ENCODE assay signal across 1 cellular context in genomic region chr3:101561630-101562328, GRCh38.
TF ChIP-seq lines count a peak whose summit lies in the region.

Gene TRMT10C, plus strand, starts transcription at chr3:101561868. Its CDS starts 2,914 bp downstream, at chr3:101564782.

TF ChIP-seq in HepG2, 621 proteins besides CTCF, POLR2A, EP300 and RAD21 (continued from another document and continues in another):
- TF ChIP-seq IRF1 (CRISPR knock-in tag; IDR thresholded peaks at IDR 0.05; ENCODE audit: low read depth) (no peak), KLF13 (CRISPR knock-in tag; IDR thresholded peaks at IDR 0.05) (no peak), RNF2 (conservative IDR thresholded peaks at IDR 0.05; ENCODE audit: low read depth) (peak; percentile 74), NCOA5 (CRISPR knock-in tag; IDR thresholded peaks at IDR 0.05) (no peak), MLXIP (CRISPR knock-in tag; IDR thresholded peaks at IDR 0.05; ENCODE audit: borderline replicate concordance) (peak; percentile 49; the same call in 1 of the 2 replicates), RORA (CRISPR knock-in tag; IDR thresholded peaks at IDR 0.05) (no peak), UBTF (CRISPR knock-in tag; IDR thresholded peaks at IDR 0.05) (peak; percentile 70), SYNCRIP (IDR thresholded peaks at IDR 0.05; ENCODE audit: insufficient read depth, low read depth, low read length) (no peak), KDM5B (CRISPR knock-in tag; IDR thresholded peaks at IDR 0.05; ENCODE audit: borderline replicate concordance) (0 out of 2 replicates have a peak, but pooled peaks have one; percentile 44), MED1 (CRISPR knock-in tag; IDR thresholded peaks at IDR 0.05) (peak; percentile 80), ZNF773 (CRISPR knock-in tag; IDR thresholded peaks at IDR 0.05; ENCODE audit: borderline replicate concordance) (peak; percentile 32; the same call in 1 of the 2 replicates), TFE3 (CRISPR knock-in tag; IDR thresholded peaks at IDR 0.05) (peak; percentile 28; the same call in 1 of the 2 replicates), ZNF18 (CRISPR knock-in tag; IDR thresholded peaks at IDR 0.05; ENCODE audit: insufficient replicate concordance) (peak; percentile 58), ZNF432 (CRISPR knock-in tag; IDR thresholded peaks at IDR 0.05; ENCODE audit: borderline replicate concordance) (no peak), ZBTB44 (CRISPR knock-in tag; IDR thresholded peaks at IDR 0.05) (0 out of 2 replicates have a peak, but pooled peaks have one; percentile 70), PRDM10 (CRISPR knock-in tag; IDR thresholded peaks at IDR 0.05; ENCODE audit: low read depth) (no peak), TRIM22 (IDR thresholded peaks at IDR 0.05) (no peak), ZNF431 (CRISPR knock-in tag; IDR thresholded peaks at IDR 0.05; ENCODE audit: borderline replicate concordance, low read depth) (no peak), FOXO1 (CRISPR knock-in tag; IDR thresholded peaks at IDR 0.05) (peak; percentile 74), HOXD1 (CRISPR knock-in tag; IDR thresholded peaks at IDR 0.05) (0 out of 2 replicates have a peak, but pooled peaks have one; percentile 59), CBX1 (IDR thresholded peaks at IDR 0.05; ENCODE audit: low read depth) (peak; percentile 77)
- TF ChIP-seq, protein P1, sequence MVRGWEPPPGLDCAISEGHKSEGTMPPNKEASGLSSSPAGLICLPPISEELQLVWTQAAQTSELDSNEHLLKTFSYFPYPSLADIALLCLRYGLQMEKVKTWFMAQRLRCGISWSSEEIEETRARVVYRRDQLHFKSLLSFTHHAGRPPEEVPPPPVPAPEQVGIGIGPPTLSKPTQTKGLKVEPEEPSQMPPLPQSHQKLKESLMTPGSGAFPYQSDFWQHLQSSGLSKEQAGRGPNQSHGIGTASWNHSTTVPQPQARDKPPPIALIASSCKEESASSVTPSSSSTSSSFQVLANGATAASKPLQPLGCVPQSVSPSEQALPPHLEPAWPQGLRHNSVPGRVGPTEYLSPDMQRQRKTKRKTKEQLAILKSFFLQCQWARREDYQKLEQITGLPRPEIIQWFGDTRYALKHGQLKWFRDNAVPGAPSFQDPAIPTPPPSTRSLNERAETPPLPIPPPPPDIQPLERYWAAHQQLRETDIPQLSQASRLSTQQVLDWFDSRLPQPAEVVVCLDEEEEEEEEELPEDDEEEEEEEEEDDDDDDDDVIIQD (CRISPR knock-in tag; IDR thresholded peaks at IDR 0.05; ENCODE audit: low read depth) = peak; percentile 77
- TF ChIP-seq, protein P2, sequence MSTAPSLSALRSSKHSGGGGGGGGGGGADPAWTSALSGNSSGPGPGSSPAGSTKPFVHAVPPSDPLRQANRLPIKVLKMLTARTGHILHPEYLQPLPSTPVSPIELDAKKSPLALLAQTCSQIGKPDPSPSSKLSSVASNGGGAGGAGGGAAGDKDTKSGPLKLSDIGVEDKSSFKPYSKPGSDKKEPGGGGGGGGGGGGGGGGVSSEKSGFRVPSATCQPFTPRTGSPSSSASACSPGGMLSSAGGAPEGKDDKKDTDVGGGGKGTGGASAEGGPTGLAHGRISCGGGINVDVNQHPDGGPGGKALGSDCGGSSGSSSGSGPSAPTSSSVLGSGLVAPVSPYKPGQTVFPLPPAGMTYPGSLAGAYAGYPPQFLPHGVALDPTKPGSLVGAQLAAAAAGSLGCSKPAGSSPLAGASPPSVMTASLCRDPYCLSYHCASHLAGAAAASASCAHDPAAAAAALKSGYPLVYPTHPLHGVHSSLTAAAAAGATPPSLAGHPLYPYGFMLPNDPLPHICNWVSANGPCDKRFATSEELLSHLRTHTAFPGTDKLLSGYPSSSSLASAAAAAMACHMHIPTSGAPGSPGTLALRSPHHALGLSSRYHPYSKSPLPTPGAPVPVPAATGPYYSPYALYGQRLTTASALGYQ (CRISPR knock-in tag; IDR thresholded peaks at IDR 0.05) = no peak
- TF ChIP-seq, protein P3, sequence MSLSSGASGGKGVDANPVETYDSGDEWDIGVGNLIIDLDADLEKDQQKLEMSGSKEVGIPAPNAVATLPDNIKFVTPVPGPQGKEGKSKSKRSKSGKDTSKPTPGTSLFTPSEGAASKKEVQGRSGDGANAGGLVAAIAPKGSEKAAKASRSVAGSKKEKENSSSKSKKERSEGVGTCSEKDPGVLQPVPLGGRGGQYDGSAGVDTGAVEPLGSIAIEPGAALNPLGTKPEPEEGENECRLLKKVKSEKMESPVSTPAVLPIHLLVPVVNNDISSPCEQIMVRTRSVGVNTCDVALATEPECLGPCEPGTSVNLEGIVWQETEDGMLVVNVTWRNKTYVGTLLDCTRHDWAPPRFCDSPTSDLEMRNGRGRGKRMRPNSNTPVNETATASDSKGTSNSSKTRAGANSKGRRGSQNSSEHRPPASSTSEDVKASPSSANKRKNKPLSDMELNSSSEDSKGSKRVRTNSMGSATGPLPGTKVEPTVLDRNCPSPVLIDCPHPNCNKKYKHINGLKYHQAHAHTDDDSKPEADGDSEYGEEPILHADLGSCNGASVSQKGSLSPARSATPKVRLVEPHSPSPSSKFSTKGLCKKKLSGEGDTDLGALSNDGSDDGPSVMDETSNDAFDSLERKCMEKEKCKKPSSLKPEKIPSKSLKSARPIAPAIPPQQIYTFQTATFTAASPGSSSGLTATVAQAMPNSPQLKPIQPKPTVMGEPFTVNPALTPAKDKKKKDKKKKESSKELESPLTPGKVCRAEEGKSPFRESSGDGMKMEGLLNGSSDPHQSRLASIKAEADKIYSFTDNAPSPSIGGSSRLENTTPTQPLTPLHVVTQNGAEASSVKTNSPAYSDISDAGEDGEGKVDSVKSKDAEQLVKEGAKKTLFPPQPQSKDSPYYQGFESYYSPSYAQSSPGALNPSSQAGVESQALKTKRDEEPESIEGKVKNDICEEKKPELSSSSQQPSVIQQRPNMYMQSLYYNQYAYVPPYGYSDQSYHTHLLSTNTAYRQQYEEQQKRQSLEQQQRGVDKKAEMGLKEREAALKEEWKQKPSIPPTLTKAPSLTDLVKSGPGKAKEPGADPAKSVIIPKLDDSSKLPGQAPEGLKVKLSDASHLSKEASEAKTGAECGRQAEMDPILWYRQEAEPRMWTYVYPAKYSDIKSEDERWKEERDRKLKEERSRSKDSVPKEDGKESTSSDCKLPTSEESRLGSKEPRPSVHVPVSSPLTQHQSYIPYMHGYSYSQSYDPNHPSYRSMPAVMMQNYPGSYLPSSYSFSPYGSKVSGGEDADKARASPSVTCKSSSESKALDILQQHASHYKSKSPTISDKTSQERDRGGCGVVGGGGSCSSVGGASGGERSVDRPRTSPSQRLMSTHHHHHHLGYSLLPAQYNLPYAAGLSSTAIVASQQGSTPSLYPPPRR (CRISPR knock-in tag; IDR thresholded peaks at IDR 0.05; ENCODE audit: borderline replicate concordance) = no peak
